In genomic region chr9:35842795-35843194, GRCh38 we compare ENCODE assay signal across 15 cellular contexts.
DNase-seq lines count a peak whose midpoint lies in the region; ATAC-seq and TF ChIP-seq lines count a peak whose summit lies in the region.
"Had no signal": no experiment of that assay in that cellular context is flagged by ENCODE, and none has a peak within 500 bp of the region (broad histone marks: within the 10 kb centered on the region; RNA-seq: fewer than 3 reads in every experiment).

No MANE protein-coding gene starts in this region.

- ATAC-seq in GM19351 (IDR thresholded peaks at IDR 0.05; ENCODE audit: unreplicated experiment) (peak; percentile 84), HG02852 (IDR thresholded peaks at IDR 0.05; ENCODE audit: unreplicated experiment) (peak; percentile 67), HG03469 (IDR thresholded peaks at IDR 0.05; ENCODE audit: unreplicated experiment) (no peak), GM18505 (IDR thresholded peaks at IDR 0.05; ENCODE audit: unreplicated experiment) (no peak)
- ATAC-seq: GM23338 had no signal

- H4K20me1 ChIP-seq in OCI-LY3 (ENCODE audit: insufficient read depth, low read length), result no peaks in the 10 kb centered on the region

- peak overlapping the region; percentile 17; the same call in 1 of the 2 replicates for H3K9ac ChIP-seq in OCI-LY3 (ENCODE audit: low read length)

- no peak for TF ChIP-seq CTCF in GM10266 (IDR thresholded peaks at IDR 0.05; ENCODE audit: control insufficient read depth, insufficient read depth, low read depth, missing control alignments)
- no peak for TF ChIP-seq CTCF in OCI-LY3 (IDR thresholded peaks at IDR 0.05; ENCODE audit: low read depth, low read length)

- no peak overlapping the region; the same call in 1 of the 2 replicates for H3K27ac ChIP-seq in OCI-LY3 (ENCODE audit: low read length)
- H3K27ac ChIP-seq: epithelial cell of prostate, tibial artery had no signal

- peaks cover 29% of the 10 kb centered on the region for H3K36me3 ChIP-seq in OCI-LY3 (replicated peaks; ENCODE audit: low read depth, low read length)

- H2AFZ ChIP-seq in OCI-LY3 (ENCODE audit: low read depth, low read length), result no peak overlapping the region
- H2AFZ ChIP-seq: GM23338 had no signal

- no peaks in the 10 kb centered on the region for H3K79me2 ChIP-seq in OCI-LY3 (ENCODE audit: low read length)

- no peak for TF ChIP-seq POLR2A in GM18505 (IDR thresholded peaks at IDR 0.05; ENCODE audit: borderline replicate concordance, extremely low read depth, insufficient read depth, insufficient read length)

- H3K4me3 ChIP-seq in OCI-LY3 (ENCODE audit: low read length), result peak overlapping the region; percentile 5; the same call in 1 of the 2 replicates
- H3K4me3 ChIP-seq: GM23338, tibial artery had no signal

- H3K4me1 ChIP-seq in OCI-LY3 (ENCODE audit: low read length), result peaks cover 49% of the 10 kb centered on the region

- H3K9me3 ChIP-seq in OCI-LY3 (ENCODE audit: insufficient read depth, low read length), result no peaks in the 10 kb centered on the region
- H3K9me3 ChIP-seq: tibial artery had no signal

- peak overlapping the region; percentile 46 for H3K4me2 ChIP-seq in OCI-LY3 (ENCODE audit: low read length)
- H3K4me2 ChIP-seq: GM23338 had no signal

- peak; percentile 83 for DNase-seq in GM10266 (ENCODE audit: extremely low spot score)
- no peak for DNase-seq in T1000 (lab: John Stamatoyannopoulos, UW)
- DNase-seq in NCI-H146 (lab: John Stamatoyannopoulos, UW), result no peak
- DNase-seq: activated CD4-positive, alpha-beta T cell treated with anti-CD3 and anti-CD28 coated beads, Interleukin-2, amount 10 ng/mL, durations not matched to agents 24 days and 14 days; activated naive CD4-positive, alpha-beta T cell; AML-193; caudate nucleus; tibial artery had no signal

- no peaks in the 10 kb centered on the region for H3K27me3 ChIP-seq in OCI-LY3 (ENCODE audit: low read depth, low read length)
- H3K27me3 ChIP-seq: tibial artery had no signal

Comparison
In these comparisons a context has a peak if more than half of its experiments do, and no peak if none do; other contexts are left out.
1. ATAC-seq: peak in GM19351 (single experiment) and HG02852 (single experiment); none in HG03469 (single experiment) and GM18505 (single experiment).